In the genomic region with DNA sequence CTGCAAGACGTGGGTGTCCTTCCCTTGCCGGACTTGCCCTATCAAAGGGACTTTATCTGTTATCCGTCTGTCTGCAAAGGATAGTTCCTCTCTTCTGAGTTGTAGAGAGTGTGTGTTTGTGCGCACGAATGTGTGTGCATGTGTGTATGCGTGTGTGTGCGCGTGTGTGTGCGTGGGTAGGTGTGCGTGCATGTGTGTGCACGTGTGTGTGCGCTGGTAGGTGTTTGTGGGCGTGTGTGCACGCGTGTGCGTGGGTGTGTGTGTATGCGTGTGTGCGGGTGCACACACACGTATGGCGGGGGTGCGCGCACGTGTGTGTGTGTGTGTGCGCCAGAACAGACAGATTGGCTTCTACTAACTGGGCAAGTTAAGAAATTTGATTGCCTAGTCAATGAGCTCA, we compare ENCODE assay signal across 15 cellular contexts.
"Had no signal": no experiment of that assay in that cellular context is flagged by ENCODE, and none has a peak within 500 bp of the region (broad histone marks: within the 10 kb centered on the region; RNA-seq: fewer than 3 reads in every experiment).

No MANE protein-coding gene starts in this region.

- H3K9me3 ChIP-seq: heart right ventricle, lower lobe of right lung had no signal

- H3K4me3 Mint-ChIP-seq: activated T-cell treated with anti-CD3 and anti-CD28 coated beads, Interleukin-2, amount 50 U/mL, for 72 hours; endodermal cell; stimulated activated naive CD8-positive, alpha-beta T cell treated with anti-CD3 and anti-CD28 coated beads, Interleukin-15, amount 100 ng/mL, for 72 hours had no signal

- DNase-seq: activated CD4-positive, alpha-beta T cell treated with anti-CD3 and anti-CD28 coated beads, Interleukin-2, amount 50 U/mL, for 48 hours; activated CD8-positive, alpha-beta memory T cell treated with anti-CD3 and anti-CD28 coated beads, Interleukin-2, amount 50 U/mL, for 48 hours; activated T-cell treated with anti-CD3 and anti-CD28 coated beads, Interleukin-2, amount 50 U/mL, for 72 hours; endodermal cell; heart right ventricle; left cardiac atrium; lower lobe of right lung; nucleus accumbens; right cardiac atrium; small intestine; stimulated activated CD4-positive, alpha-beta T cell treated with anti-CD3 and anti-CD28 coated beads, Interleukin-4, amount 100 ng/mL, for 4 hours; stimulated activated CD8-positive, alpha-beta memory T cell treated with anti-CD3 and anti-CD28 coated beads, Interleukin-4, amount 100 ng/mL, for 48 hours; stimulated activated naive CD8-positive, alpha-beta T cell treated with anti-CD3 and anti-CD28 coated beads, Interleukin-15, amount 100 ng/mL, for 72 hours; T1000 had no signal

- H3K36me3 ChIP-seq: heart right ventricle, lower lobe of right lung had no signal

- ATAC-seq: activated T-cell treated with anti-CD3 and anti-CD28 coated beads, Interleukin-2, amount 50 U/mL, for 72 hours; heart right ventricle; left cardiac atrium; lower lobe of right lung; right cardiac atrium; stimulated activated naive CD8-positive, alpha-beta T cell treated with anti-CD3 and anti-CD28 coated beads, Interleukin-15, amount 100 ng/mL, for 72 hours had no signal

- H3K9me3 Mint-ChIP-seq: activated T-cell treated with anti-CD3 and anti-CD28 coated beads, Interleukin-2, amount 50 U/mL, for 72 hours; endodermal cell had no signal

- H3K27ac ChIP-seq: heart right ventricle, lower lobe of right lung, SK-N-MC had no signal

- H3K4me3 ChIP-seq: heart right ventricle, lower lobe of right lung, SK-N-MC had no signal

- H3K27ac Mint-ChIP-seq: activated T-cell treated with anti-CD3 and anti-CD28 coated beads, Interleukin-2, amount 50 U/mL, for 72 hours; endodermal cell had no signal
